ENCODE assay signal across 12 cellular contexts in the genomic region with DNA sequence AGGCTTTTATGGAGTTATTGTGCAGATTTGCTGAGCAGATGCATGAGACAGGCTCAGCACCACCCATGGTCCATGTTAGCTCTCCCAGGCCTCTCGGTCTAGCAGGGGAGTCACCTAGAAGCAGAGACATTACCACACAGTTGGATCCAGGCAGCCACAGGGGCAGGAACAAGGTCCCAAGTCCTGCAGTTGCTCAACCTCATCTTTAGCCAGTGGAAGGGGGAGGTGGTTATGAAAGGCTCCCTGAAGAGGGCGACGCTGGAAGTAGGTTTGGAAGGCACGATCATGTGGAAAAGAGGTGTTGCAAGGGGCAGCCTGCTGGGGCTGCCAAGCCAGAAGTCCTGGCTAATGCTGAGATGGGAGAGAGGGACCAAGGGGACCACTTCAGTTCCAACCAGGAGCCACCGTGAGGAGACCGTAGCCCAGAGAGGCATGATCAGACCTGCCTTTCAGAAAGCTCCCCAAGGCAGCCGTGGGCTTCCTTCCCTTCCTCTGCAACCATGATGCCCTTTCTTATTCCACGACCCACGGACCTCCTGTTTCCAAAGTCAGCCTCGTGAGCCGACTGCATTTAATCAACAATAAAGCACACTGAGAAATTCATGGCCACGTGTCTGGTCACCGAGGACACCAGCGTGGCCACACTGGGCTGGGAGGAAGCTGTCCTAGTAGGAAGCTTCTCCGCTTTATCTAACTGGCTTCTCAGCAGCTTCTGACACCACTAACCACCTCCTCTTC. TPM values are rescaled to one million over a fixed set of nuclear protein-coding genes. Genes with fewer than 3 reads are reported as not detected.
DNase-seq lines count a peak whose midpoint lies in the region; ATAC-seq and TF ChIP-seq lines count a peak whose summit lies in the region.
"Had no signal": no experiment of that assay in that cellular context is flagged by ENCODE, and none has a peak within 500 bp of the region (broad histone marks: within the 10 kb centered on the region; RNA-seq: fewer than 3 reads in every experiment).

No MANE protein-coding gene starts in this region.

- H3K27me3 ChIP-seq in skeletal muscle satellite cell (ENCODE audit: control insufficient read depth, insufficient read depth, low read length): no peaks in the 10 kb centered on the region
- H3K27me3 ChIP-seq: heart left ventricle had no signal

- no peak for ATAC-seq in activated CD8-positive, alpha-beta memory T cell treated with anti-CD3 and anti-CD28 coated beads, Interleukin-2, amount 10 ng/mL, durations not matched to agents 7 days and 5 days
- ATAC-seq in T-cell (replicated peaks in 1 of 4) (no peak), GM19455 (IDR thresholded peaks at IDR 0.05; ENCODE audit: unreplicated experiment) (no peak)
- ATAC-seq: activated naive CD4-positive, alpha-beta T cell treated with anti-CD3 and anti-CD28 coated beads, Interleukin-2, amount 50 U/mL, for 72 hours; heart left ventricle had no signal

- H3K9ac ChIP-seq in skeletal muscle satellite cell (ENCODE audit: low read depth, low read length): no peak overlapping the region

- H3K4me1 ChIP-seq in skeletal muscle satellite cell (ENCODE audit: control insufficient read depth, insufficient read depth, low read length): peaks cover 38% of the 10 kb centered on the region

- peak overlapping the region; percentile 33 for H3K27ac Mint-ChIP-seq in activated CD8-positive, alpha-beta memory T cell treated with anti-CD3 and anti-CD28 coated beads, Interleukin-2, amount 10 ng/mL, durations not matched to agents 7 days and 5 days
- H3K27ac Mint-ChIP-seq in T-cell: peak overlapping the region; percentile 36 to 71

- DNase-seq in activated CD8-positive, alpha-beta memory T cell treated with anti-CD3 and anti-CD28 coated beads, Interleukin-2, amount 10 ng/mL, durations not matched to agents 7 days and 5 days: no peak
- no peak for DNase-seq in activated CD8-positive, alpha-beta memory T cell treated with anti-CD3 and anti-CD28 coated beads, Interleukin-2, amount 50 U/mL, for 48 hours
- DNase-seq in T-cell: no peak
- peak; percentile 76 for DNase-seq in fibroblast of pulmonary artery (ENCODE audit: low read depth)
- no peak for DNase-seq in NCI-H1092 (lab: John Stamatoyannopoulos, UW)
- no peak for DNase-seq in GM13977 (ENCODE audit: low spot score)
- DNase-seq: heart left ventricle, SHP77 had no signal

- peaks cover 60% of the 10 kb centered on the region for H3K4me1 Mint-ChIP-seq in activated CD8-positive, alpha-beta memory T cell treated with anti-CD3 and anti-CD28 coated beads, Interleukin-2, amount 10 ng/mL, durations not matched to agents 7 days and 5 days
- H3K4me1 Mint-ChIP-seq in T-cell: peaks cover 48 to 52% (median 51%) of the 10 kb centered on the region in 3 donors

- H3K36me3 ChIP-seq in skeletal muscle satellite cell (ENCODE audit: insufficient read depth, low read length): peaks cover 37% of the 10 kb centered on the region

- in situ Hi-C loops in GM13977 (cut with MboI; ENCODE audit: low pct_unique_long_range_greater_than_20kb, low sequenced_read_pairs, unreplicated experiment): no loop called here

- H3K9me3 ChIP-seq in skeletal muscle satellite cell (replicated peaks; ENCODE audit: low read length): no peaks in the 10 kb centered on the region
- H3K9me3 ChIP-seq: heart left ventricle, prostate gland had no signal

- no peaks in the 10 kb centered on the region for H3K27me3 Mint-ChIP-seq in activated CD8-positive, alpha-beta memory T cell treated with anti-CD3 and anti-CD28 coated beads, Interleukin-2, amount 10 ng/mL, durations not matched to agents 7 days and 5 days
- no peaks in the 10 kb centered on the region for H3K27me3 Mint-ChIP-seq in T-cell

- CTCF ChIA-PET in activated CD8-positive, alpha-beta memory T cell treated with anti-CD3 and anti-CD28 coated beads, Interleukin-2, amount 10 ng/mL, durations not matched to agents 7 days and 5 days (lab: Charles Lee): interaction anchor here (0.8 to 2.9 kb wide), 2 partner anchors 83 to 159 kb away, joined by 4 to 16 read pairs; no protein-coding TSS in a partner anchor
- CTCF ChIA-PET in T-cell (lab: Charles Lee): no interaction called here

- H3K4me3 ChIP-seq in fibroblast of pulmonary artery (replicated peaks; ENCODE audit: low read depth, low read length) (no peak overlapping the region), skeletal muscle satellite cell (ENCODE audit: low read length) (peak overlapping the region; percentile 96)
- H3K4me3 ChIP-seq: heart left ventricle, prostate gland had no signal

- no peaks in the 10 kb centered on the region for H3K9me3 Mint-ChIP-seq in activated CD8-positive, alpha-beta memory T cell treated with anti-CD3 and anti-CD28 coated beads, Interleukin-2, amount 10 ng/mL, durations not matched to agents 7 days and 5 days (ENCODE audit: low read depth)
- H3K9me3 Mint-ChIP-seq in T-cell: no peaks in the 10 kb centered on the region
- H3K9me3 Mint-ChIP-seq: activated naive CD4-positive, alpha-beta T cell treated with anti-CD3 and anti-CD28 coated beads, Interleukin-2, amount 50 U/mL, for 72 hours had no signal

- H3K4me2 ChIP-seq in skeletal muscle satellite cell (ENCODE audit: low read length): peak overlapping the region; percentile 82

- peaks cover 25% of the 10 kb centered on the region for H3K36me3 Mint-ChIP-seq in activated CD8-positive, alpha-beta memory T cell treated with anti-CD3 and anti-CD28 coated beads, Interleukin-2, amount 10 ng/mL, durations not matched to agents 7 days and 5 days
- H3K36me3 Mint-ChIP-seq in T-cell: peaks cover 21% of the 10 kb centered on the region

- TF ChIP-seq CTCF in fibroblast of pulmonary artery (IDR thresholded peaks at IDR 0.05; ENCODE audit: low read length, missing control alignments) (peak; percentile 11), GM13977 (IDR thresholded peaks at IDR 0.05; ENCODE audit: extremely low read depth, insufficient read depth, missing control alignments) (no peak)

- no peak overlapping the region for H3K4me3 Mint-ChIP-seq in activated CD8-positive, alpha-beta memory T cell treated with anti-CD3 and anti-CD28 coated beads, Interleukin-2, amount 10 ng/mL, durations not matched to agents 7 days and 5 days
- peak overlapping the region; percentile 45 to 58 (median 46) for H3K4me3 Mint-ChIP-seq in T-cell

- POLR2A ChIA-PET in T-cell (lab: Charles Lee): no interaction called here

RNA-seq across cellular contexts. Expression of a gene that starts 2.5 kb away (rescaled TPM):
- 100 to 1,000 TPM; 144 to 154 TPM for total RNA-seq in activated CD8-positive, alpha-beta memory T cell treated with anti-CD3 and anti-CD28 coated beads, Interleukin-2, amount 10 ng/mL, durations not matched to agents 7 days and 5 days
- total RNA-seq in T-cell: 100 to 1,000 TPM in 4 of 5 donors, 10 to 100 TPM in 1; 94.9 to 171 (median 133) TPM
- 124 and 126 TPM in 2 replicates for total RNA-seq in skeletal muscle satellite cell (2012; rRNA removed)

RNA-seq across cellular contexts. Expression of a gene that starts 15.0 kb away (rescaled TPM):
- total RNA-seq in activated CD8-positive, alpha-beta memory T cell treated with anti-CD3 and anti-CD28 coated beads, Interleukin-2, amount 10 ng/mL, durations not matched to agents 7 days and 5 days: 10 to 100 TPM; 64.6 to 72.0 TPM
- 10 to 100 TPM; 42.1 to 60.6 (median 53.3) TPM for total RNA-seq in T-cell
- total RNA-seq in skeletal muscle satellite cell (2012; rRNA removed): 118 and 127 TPM in 2 replicates

RNA-seq across cellular contexts. Expression of a gene that starts 26.9 kb away (rescaled TPM):
- not detected for total RNA-seq in activated CD8-positive, alpha-beta memory T cell treated with anti-CD3 and anti-CD28 coated beads, Interleukin-2, amount 10 ng/mL, durations not matched to agents 7 days and 5 days
- not detected for total RNA-seq in T-cell
- total RNA-seq in skeletal muscle satellite cell (2012; rRNA removed): not detected in 2 replicates
- total RNA-seq: heart left ventricle, prostate gland had no signal

RNA-seq across cellular contexts. Expression of a gene that starts 56.7 kb away (rescaled TPM):
- 100 to 1,000 TPM; 181 to 199 TPM for total RNA-seq in activated CD8-positive, alpha-beta memory T cell treated with anti-CD3 and anti-CD28 coated beads, Interleukin-2, amount 10 ng/mL, durations not matched to agents 7 days and 5 days
- 10 to 100 TPM; 23.5 to 37.0 (median 28.5) TPM for total RNA-seq in T-cell
- total RNA-seq in skeletal muscle satellite cell (2012; rRNA removed): not detected in 2 replicates
